In genomic region chr4:147828361-147828760, GRCh38 we compare ENCODE assay signal across 12 cellular contexts.
DNase-seq lines count a peak whose midpoint lies in the region; ATAC-seq and TF ChIP-seq lines count a peak whose summit lies in the region.
"Had no signal": no experiment of that assay in that cellular context is flagged by ENCODE, and none has a peak within 500 bp of the region (broad histone marks: within the 10 kb centered on the region; RNA-seq: fewer than 3 reads in every experiment).

No MANE protein-coding gene starts in this region.

- TF ChIP-seq CTCF in thoracic aorta (IDR thresholded peaks at IDR 0.05): no peak

- no peak for ATAC-seq in thoracic aorta (ENCODE audit: insufficient number of reproducible peaks, low FRiP score, low read depth)
- no peak for ATAC-seq in GM19023 (IDR thresholded peaks at IDR 0.05; ENCODE audit: unreplicated experiment)
- ATAC-seq: SK-N-SH treated with all-trans-retinoic acid at 6 μM for 48 hours had no signal

- H3K27me3 ChIP-seq in adipocyte (replicated peaks; ENCODE audit: control insufficient read depth, insufficient read depth, low read length) (no peaks in the 10 kb centered on the region), thoracic aorta (replicated peaks; ENCODE audit: insufficient read depth) (no peaks in the 10 kb centered on the region)
- H3K27me3 ChIP-seq: colonic mucosa had no signal

- H3K4me1 ChIP-seq in adipocyte (ENCODE audit: control insufficient read depth, insufficient read depth, low read length) (peaks cover 58% of the 10 kb centered on the region), thoracic aorta (ENCODE audit: control insufficient read depth in 1 of 2, low read depth in 2 of 2) (peaks cover 67 to 100% of the 10 kb centered on the region in 2 donors)
- H3K4me1 ChIP-seq: colonic mucosa had no signal

- H3K9me3 ChIP-seq in adipocyte (ENCODE audit: control insufficient read depth, low read length): peaks cover 4% of the 10 kb centered on the region
- H3K9me3 ChIP-seq in thoracic aorta: no peaks in the 10 kb centered on the region
- H3K9me3 ChIP-seq: colonic mucosa had no signal

- DNase-seq in HS-5 (ENCODE audit: low read depth): peak; percentile 53
- peak; percentile 66 for DNase-seq in adipocyte (ENCODE audit: low read depth)
- DNase-seq in glomerular visceral epithelial cell (ENCODE audit: extremely low spot score): peak; percentile 22
- DNase-seq in thoracic aorta (ENCODE audit: low spot score): no peak
- DNase-seq in stimulated activated CD4-positive, alpha-beta T cell treated with anti-CD3 and anti-CD28 coated beads, Interleukin-2, amount 100 ng/mL, for 24 hours: no peak
- DNase-seq in KG1 (lab: John Stamatoyannopoulos, UW): no peak
- DNase-seq: activated CD4-positive, alpha-beta T cell treated with anti-CD3 and anti-CD28 coated beads, Interleukin-2, amount 10 ng/mL, durations not matched to agents 7 days and 5 days; colonic mucosa; NCI-H774 had no signal

- no peak overlapping the region for H3K9ac ChIP-seq in adipocyte (ENCODE audit: low read length)

- peak overlapping the region; percentile 90 to 91 for H3K27ac ChIP-seq in thoracic aorta
- H3K27ac ChIP-seq: colonic mucosa had no signal

- H3K4me3 ChIP-seq in adipocyte (ENCODE audit: low read length): no peak overlapping the region
- no peak overlapping the region for H3K4me3 ChIP-seq in thoracic aorta
- H3K4me3 ChIP-seq: colonic mucosa, skin epidermis had no signal

- peaks cover 4% of the 10 kb centered on the region for H3K36me3 ChIP-seq in adipocyte (ENCODE audit: control insufficient read depth, insufficient read depth, low read length, severe bottlenecking)
- H3K36me3 ChIP-seq in thoracic aorta: peaks cover 5% of the 10 kb centered on the region
- H3K36me3 ChIP-seq: colonic mucosa had no signal

Comparison
In these comparisons a context has a peak if more than half of its experiments do, and no peak if none do; other contexts are left out.
1. DNase-seq: peak in HS-5 (single experiment), adipocyte (single experiment) and glomerular visceral epithelial cell (single experiment); none in thoracic aorta (single experiment), stimulated activated CD4-positive, alpha-beta T cell treated with anti-CD3 and anti-CD28 coated beads, Interleukin-2, amount 100 ng/mL, for 24 hours (0 of 2) and KG1 (single experiment).